ENCODE assay signal across 1 cellular context in the genomic region with DNA sequence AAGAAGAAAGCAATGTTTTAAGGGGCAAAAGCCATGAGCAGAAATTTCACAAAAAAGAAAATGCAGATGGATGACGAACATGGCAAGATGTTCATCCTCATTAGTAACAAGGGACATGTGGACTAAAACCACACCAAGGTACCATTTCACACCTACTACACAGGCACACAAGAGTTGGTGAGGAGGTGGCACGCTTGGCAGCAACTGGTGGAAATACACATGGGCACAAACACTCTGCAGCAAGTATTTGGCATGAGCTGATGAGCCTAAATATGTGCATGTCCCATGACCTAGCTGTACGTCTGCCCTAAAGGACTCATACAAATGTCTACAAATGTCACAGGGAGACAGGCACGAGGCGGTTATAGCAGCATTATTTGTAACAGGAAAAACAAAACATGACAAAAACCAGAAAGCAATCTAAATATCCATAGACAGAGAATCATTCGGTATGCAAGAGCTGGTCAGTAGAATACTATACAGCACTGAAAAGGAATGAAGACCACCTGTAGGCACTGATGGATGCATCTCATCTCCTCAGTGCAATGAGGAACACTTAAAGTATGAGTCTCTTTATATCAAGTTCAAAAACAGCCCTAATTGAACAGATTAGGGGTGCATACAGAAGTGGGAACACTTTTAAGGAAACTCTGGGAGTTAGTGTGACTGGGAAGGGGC.
TF ChIP-seq lines count a peak whose summit lies in the region.

No MANE protein-coding gene starts in this region.

TF ChIP-seq in IMR-90, 13 proteins besides CTCF, POLR2A, EP300 and RAD21:
- TF ChIP-seq RCOR1 (IDR thresholded peaks at IDR 0.05; ENCODE audit: insufficient replicate concordance, low read length) (no peak), FOS (IDR thresholded peaks at IDR 0.05; ENCODE audit: low read depth, low read length) (no peak), CEBPB (IDR thresholded peaks at IDR 0.05; ENCODE audit: low read depth, low read length) (no peak), BHLHE40 (IDR thresholded peaks at IDR 0.05; ENCODE audit: low read depth, low read length) (no peak), MXI1 (IDR thresholded peaks at IDR 0.05; ENCODE audit: borderline replicate concordance, low read depth, low read length) (no peak), SMC3 (IDR thresholded peaks at IDR 0.05; ENCODE audit: low read depth, low read length) (no peak), ELK1 (IDR thresholded peaks at IDR 0.05; ENCODE audit: borderline replicate concordance, low read depth, low read length) (no peak), MAZ (IDR thresholded peaks at IDR 0.05; ENCODE audit: borderline replicate concordance, low read depth, low read length) (no peak), NFE2L2 (IDR thresholded peaks at IDR 0.05; ENCODE audit: low read depth, low read length) (no peak), CHD1 (IDR thresholded peaks at IDR 0.05; ENCODE audit: low read depth, low read length) (no peak), RFX5 (IDR thresholded peaks at IDR 0.05; ENCODE audit: low read depth, low read length) (no peak), USF2 (IDR thresholded peaks at IDR 0.05; ENCODE audit: low read depth, low read length) (no peak), MAFK (IDR thresholded peaks at IDR 0.05; ENCODE audit: low read depth, low read length) (no peak)
